8 cellular contexts compared by ENCODE assay signal in genomic region chr6:30037182-30037788, GRCh38. TPM values are rescaled to one million over a fixed set of nuclear protein-coding genes. Genes with fewer than 3 reads are reported as not detected.
DNase-seq lines count a peak whose midpoint lies in the region; ATAC-seq, FAIRE-seq and TF ChIP-seq lines count a peak whose summit lies in the region.

No MANE protein-coding gene starts in this region.

- TF ChIP-seq POLR2A in right lobe of liver (IDR thresholded peaks at IDR 0.05), result no peak

- whole genome bisulfite sequencing in right lobe of liver (ENCODE audit: insufficient coverage, low coverage, low lambda C conversion rate, missing lambda C conversion rate), result 48% methylated on average over 4 of the region's 4 CpGs

- CTCF ChIA-PET in Calu3 (lab: Charles Lee), result interaction anchor here (1.0 kb wide), 1 partner anchor 189 kb away, joined by 3 read pairs; no protein-coding TSS in a partner anchor

- no peaks in the 10 kb centered on the region for H3K27me3 ChIP-seq in KMS-11 (ENCODE audit: insufficient read depth, low read depth)
- no peaks in the 10 kb centered on the region for H3K27me3 ChIP-seq in astrocyte (ENCODE audit: insufficient read depth, low read length)
- H3K27me3 ChIP-seq in right lobe of liver, result no peaks in the 10 kb centered on the region

- H3K9me3 ChIP-seq in astrocyte (ENCODE audit: insufficient read depth, low read depth, low read length) (no peaks in the 10 kb centered on the region), right lobe of liver (no peaks in the 10 kb centered on the region)

- H3K4me3 ChIP-seq in KMS-11 (IDR thresholded peaks at IDR 0.05; ENCODE audit: insufficient read depth, low read depth, low read length), result no peak overlapping the region
- H3K4me3 ChIP-seq in astrocyte (ENCODE audit: insufficient read depth, low read depth, low read length), result no peak overlapping the region
- no peak overlapping the region for H3K4me3 ChIP-seq in right lobe of liver

- H3K36me3 ChIP-seq in KMS-11 (ENCODE audit: insufficient read depth), result no peaks in the 10 kb centered on the region
- no peaks in the 10 kb centered on the region for H3K36me3 ChIP-seq in astrocyte (ENCODE audit: insufficient read depth, low read length)
- no peaks in the 10 kb centered on the region for H3K36me3 ChIP-seq in right lobe of liver

- H3K79me2 ChIP-seq in KMS-11 (ENCODE audit: insufficient read depth, low read depth) (no peaks in the 10 kb centered on the region), astrocyte (ENCODE audit: insufficient read depth, low read length) (peaks cover 3% of the 10 kb centered on the region)

- H3K36me3 Mint-ChIP-seq in Calu3 (ENCODE audit: insufficient read depth, unreplicated experiment) (no peaks in the 10 kb centered on the region), astrocyte (ENCODE audit: low read depth, unreplicated experiment) (no peaks in the 10 kb centered on the region)

- intact Hi-C loops in Calu3 (cut with micrococcal nuclease; ENCODE audit: unreplicated experiment) (loop anchor here (5.0 kb wide), 1 partner anchor 135 kb away; no protein-coding TSS in a partner anchor), right lobe of liver (cut with DNase I) (no loop called here)

- no TSS peak for BruUV-seq in Calu3 (replicated peaks; lab: Mats Ljungman, UMichigan)

- H2AFZ ChIP-seq in KMS-11 (ENCODE audit: low read depth) (no peak overlapping the region), astrocyte (ENCODE audit: low read depth, low read length) (no peak overlapping the region)

- TF ChIP-seq CTCF in Calu3 (IDR thresholded peaks at IDR 0.05; ENCODE audit: unreplicated experiment), result peak; percentile 81
- peak; percentile 71 for TF ChIP-seq CTCF in KMS-11 (conservative IDR thresholded peaks at IDR 0.05; ENCODE audit: low read depth, low read length)
- TF ChIP-seq CTCF in astrocyte (IDR thresholded peaks at IDR 0.05; ENCODE audit: insufficient read depth, low read depth, low read length), result peak; percentile 62
- peak; percentile 50 to 53 (median 52) for TF ChIP-seq CTCF in right lobe of liver (IDR thresholded peaks at IDR 0.05)

- H3K4me1 Mint-ChIP-seq in Calu3 (ENCODE audit: low read depth, unreplicated experiment) (no peaks in the 10 kb centered on the region), astrocyte (ENCODE audit: low read depth, unreplicated experiment) (peaks cover 3% of the 10 kb centered on the region)

- peak; percentile 17 for FAIRE-seq in astrocyte (lab: Jason Lieb, UNC)

- H3K9ac ChIP-seq in KMS-11, result no peak overlapping the region
- no peak overlapping the region for H3K9ac ChIP-seq in astrocyte (ENCODE audit: low read length)

- H3K9me3 Mint-ChIP-seq in Calu3 (ENCODE audit: low read depth, unreplicated experiment) (no peaks in the 10 kb centered on the region), astrocyte (ENCODE audit: unreplicated experiment) (no peaks in the 10 kb centered on the region)

- no peak overlapping the region for H3K4me3 Mint-ChIP-seq in Calu3 (ENCODE audit: low read depth, unreplicated experiment)
- no peak overlapping the region for H3K4me3 Mint-ChIP-seq in astrocyte (ENCODE audit: unreplicated experiment)

- DNase-seq in Calu3, result no peak
- no peak for DNase-seq in astrocyte (ENCODE audit: low read depth)
- no peak for DNase-seq in right lobe of liver
- DNase-seq in activated CD4-positive, alpha-beta T cell treated with anti-CD3 and anti-CD28 coated beads, Interleukin-2, amount 50 U/mL, for 4 hours, result no peak
- DNase-seq in NCI-H1436 treated with DMSO at 0.1 percent for 48 hours (lab: John Stamatoyannopoulos, UW), result no peak
- no peak for DNase-seq in KG1 (lab: John Stamatoyannopoulos, UW)

- ATAC-seq in right lobe of liver (peak; percentile 61 to 73 (median 66)), GM19324 (IDR thresholded peaks at IDR 0.05; ENCODE audit: low FRiP score, unreplicated experiment) (no peak)

- H3K27me3 Mint-ChIP-seq in Calu3 (ENCODE audit: unreplicated experiment) (no peaks in the 10 kb centered on the region), astrocyte (ENCODE audit: low read depth, unreplicated experiment) (no peaks in the 10 kb centered on the region)

- H3K27ac ChIP-seq in KMS-11 (no peak overlapping the region), astrocyte (ENCODE audit: low read depth, low read length) (no peak overlapping the region), right lobe of liver (no peak overlapping the region)

- H4K20me1 ChIP-seq in KMS-11 (ENCODE audit: insufficient read depth) (no peaks in the 10 kb centered on the region), astrocyte (ENCODE audit: insufficient read depth, low read length) (no peaks in the 10 kb centered on the region)

- H3K27ac Mint-ChIP-seq in Calu3 (ENCODE audit: unreplicated experiment) (no peak overlapping the region), astrocyte (ENCODE audit: unreplicated experiment) (no peak overlapping the region)

- H3K4me1 ChIP-seq in KMS-11 (ENCODE audit: low read depth, poor library complexity, severe bottlenecking), result peaks cover 12% of the 10 kb centered on the region
- H3K4me1 ChIP-seq in astrocyte (ENCODE audit: insufficient read depth, low read length), result no peaks in the 10 kb centered on the region
- H3K4me1 ChIP-seq in right lobe of liver, result peaks cover 0 to 8% (median 0%) of the 10 kb centered on the region in 4 donors

- no peak overlapping the region for H3K4me2 ChIP-seq in KMS-11
- no peak overlapping the region for H3K4me2 ChIP-seq in astrocyte (ENCODE audit: low read length)

RNA-seq across cellular contexts. Expression of gene POLR1H, which starts 23.8 kb away (rescaled TPM):
- total RNA-seq in Calu3 (2022), result 25.1 and 25.2 TPM in 2 replicates
- 16.8 and 21.0 TPM in 2 replicates for total RNA-seq in astrocyte
- total RNA-seq in right lobe of liver, result 10 to 100 TPM in 4 of 6 experiments, 1 to 10 TPM in 2; 9.4 to 17.8 (median 11.2) TPM

RNA-seq across cellular contexts. Expression of gene PPP1R11, which starts 29.7 kb away (rescaled TPM):
- total RNA-seq in Calu3 (2022) (72.8 and 75.2 TPM in 2 replicates), astrocyte (37.8 and 40.8 TPM in 2 replicates), right lobe of liver (10 to 100 TPM; 22.9 to 37.2 (median 25.7) TPM)

RNA-seq across cellular contexts. Expression of gene RNF39, which starts 38.3 kb away (rescaled TPM):
- total RNA-seq in Calu3 (2022), result 1.3 and 1.4 TPM in 2 replicates
- not detected in 2 replicates for total RNA-seq in astrocyte
- not detected for total RNA-seq in right lobe of liver
